Comparison of ENCODE assay signal across 25 cellular contexts in genomic region chr4:42715807-42716482, GRCh38.
"Had no signal": no experiment of that assay in that cellular context is flagged by ENCODE, and none has a peak within 500 bp of the region (broad histone marks: within the 10 kb centered on the region; RNA-seq: fewer than 3 reads in every experiment).

No MANE protein-coding gene starts in this region.

- DNase-seq: activated CD4-positive, alpha-beta T cell treated with anti-CD3 and anti-CD28 coated beads, Interleukin-2, amount 50 U/mL, for 48 hours; activated CD8-positive, alpha-beta memory T cell treated with anti-CD3 and anti-CD28 coated beads, Interleukin-2, amount 50 U/mL, for 48 hours; activated naive CD4-positive, alpha-beta T cell treated with Interleukin-2 at 50 U/mL for 16 hours; activated naive CD8-positive, alpha-beta T cell treated with anti-CD3 and anti-CD28 coated beads for 36 hours; activated T-cell treated with anti-CD3 and anti-CD28 coated beads, Interleukin-2, amount 50 U/mL, for 48 hours; effector memory CD4-positive, alpha-beta T cell; esophagus squamous epithelium; head of caudate nucleus; hypothalamus; mesendoderm; naive B cell; occipital lobe; small intestine; stimulated activated CD4-positive, alpha-beta T cell treated with anti-CD3 and anti-CD28 coated beads, Interleukin-2, amount 100 ng/mL, for 24 hours; T1000; testis; trophoblast cell had no signal

- H3K36me3 ChIP-seq: esophagus squamous epithelium, gastroesophageal sphincter, vagina had no signal

- H3K4me1 ChIP-seq: esophagus squamous epithelium, gastroesophageal sphincter, testis, vagina had no signal

- ATAC-seq: gastroesophageal sphincter; sciatic nerve; stimulated activated memory B cell treated with anti-CD40 and anti-IgM and Interleukin-4, amounts not matched to agents 10 μg/mL and 1 μg/mL and 100 μg/mL, for 72 hours; WTC11 had no signal

- H3K27me3 ChIP-seq: testis, vagina had no signal

- H3K4me3 ChIP-seq: esophagus squamous epithelium, gastroesophageal sphincter, testis, vagina had no signal

- H3K9me3 ChIP-seq: esophagus squamous epithelium, gastroesophageal sphincter, testis, vagina had no signal

- H3K27ac ChIP-seq: esophagus squamous epithelium, gastroesophageal sphincter, testis, vagina had no signal

- FAIRE-seq: astrocyte, colon, islet of Langerhans, small intestine had no signal
